ENCODE assay signal across 1 cellular context in genomic region chr18:6004119-6004518, GRCh38.
TF ChIP-seq lines count a peak whose summit lies in the region.

No MANE protein-coding gene starts in this region.

TF ChIP-seq in GM12878, 131 proteins besides CTCF, POLR2A, EP300 and RAD21 (continued from another document and continues in another):
- TF ChIP-seq IRF5 (IDR thresholded peaks at IDR 0.05; ENCODE audit: borderline replicate concordance) = no peak
- no peak for TF ChIP-seq RCOR1 (conservative IDR thresholded peaks at IDR 0.05; ENCODE audit: low read depth, low read length)
- peak; percentile 75 for TF ChIP-seq RUNX3 (IDR thresholded peaks at IDR 0.05; ENCODE audit: low read length)
- TF ChIP-seq FOXM1 (IDR thresholded peaks at IDR 0.05; ENCODE audit: low read depth, low read length) = no peak
- peak; percentile 25; the same call in 1 of the 2 replicates for TF ChIP-seq PML (IDR thresholded peaks at IDR 0.05; ENCODE audit: low read length)
- no peak for TF ChIP-seq ZNF207 (IDR thresholded peaks at IDR 0.05; ENCODE audit: borderline replicate concordance)
- TF ChIP-seq CBX5 (IDR thresholded peaks at IDR 0.05; ENCODE audit: low read depth) = no peak
- TF ChIP-seq BMI1 (IDR thresholded peaks at IDR 0.05; ENCODE audit: borderline replicate concordance) = 0 out of 2 replicates have a peak, but pooled peaks have one; percentile 43
- TF ChIP-seq STAT1 (conservative IDR thresholded peaks at IDR 0.05) = no peak
- TF ChIP-seq IRF4 (IDR thresholded peaks at IDR 0.05; ENCODE audit: low read depth, low read length) = peak; percentile 75
- no peak for TF ChIP-seq TAF1 (IDR thresholded peaks at IDR 0.05; ENCODE audit: borderline replicate concordance, low read depth, low read length)
- TF ChIP-seq BHLHE40 (IDR thresholded peaks at IDR 0.05; ENCODE audit: borderline replicate concordance in 1 of 2, low read depth in 2 of 2, low read length in 1 of 2) = no peak
- TF ChIP-seq SREBF1 (IDR thresholded peaks at IDR 0.05; ENCODE audit: low read length) = no peak
- no peak for TF ChIP-seq USF2 (IDR thresholded peaks at IDR 0.05; ENCODE audit: borderline replicate concordance, low read depth, low read length)
- no peak for TF ChIP-seq IRF3 (IDR thresholded peaks at IDR 0.05)
- no peak for TF ChIP-seq BACH1 (IDR thresholded peaks at IDR 0.05; ENCODE audit: borderline replicate concordance)
- no peak for TF ChIP-seq NBN (IDR thresholded peaks at IDR 0.05)
- no peak for TF ChIP-seq ATF7 (IDR thresholded peaks at IDR 0.05; ENCODE audit: low read depth)
- no peak for TF ChIP-seq MTA2 (IDR thresholded peaks at IDR 0.05; ENCODE audit: low read depth)
- TF ChIP-seq RELB (IDR thresholded peaks at IDR 0.05; ENCODE audit: low read depth) = no peak
- TF ChIP-seq EED (IDR thresholded peaks at IDR 0.05; ENCODE audit: low read depth) = no peak
- peak; percentile 61; the same call in 1 of the 2 replicates for TF ChIP-seq GABPA (IDR thresholded peaks at IDR 0.05; ENCODE audit: low read depth)
- no peak for TF ChIP-seq ZBTB33 (IDR thresholded peaks at IDR 0.05)
- peak; percentile 65; the same call in 1 of the 2 replicates for TF ChIP-seq NFIC (IDR thresholded peaks at IDR 0.05; ENCODE audit: low read depth, low read length)
- TF ChIP-seq HDGF (IDR thresholded peaks at IDR 0.05) = no peak
- TF ChIP-seq E2F4 (IDR thresholded peaks at IDR 0.05; ENCODE audit: low read depth, low read length) = no peak
- no peak for TF ChIP-seq SREBF2 (IDR thresholded peaks at IDR 0.05; ENCODE audit: low read length)
- TF ChIP-seq ZNF622 (IDR thresholded peaks at IDR 0.05) = no peak
- TF ChIP-seq PRDM15 (CRISPR knock-in tag; IDR thresholded peaks at IDR 0.05) = no peak
- TF ChIP-seq CREM (IDR thresholded peaks at IDR 0.05; ENCODE audit: low read depth) = peak; percentile 46; the same call in 1 of the 2 replicates
- TF ChIP-seq ZBED1 (IDR thresholded peaks at IDR 0.05; ENCODE audit: borderline replicate concordance) = no peak; the same call in 1 of the 2 replicates
- no peak for TF ChIP-seq STAT3 (IDR thresholded peaks at IDR 0.05; ENCODE audit: low read depth, low read length)
- TF ChIP-seq EZH2 (IDR thresholded peaks at IDR 0.05; ENCODE audit: borderline replicate concordance, control insufficient read depth, low read depth, low read length) = no peak
- no peak for TF ChIP-seq SP1 (IDR thresholded peaks at IDR 0.05; ENCODE audit: low read depth, low read length)
- TF ChIP-seq PAX5 (IDR thresholded peaks at IDR 0.05; ENCODE audit: borderline replicate concordance, low read depth, low read length) = no peak
- TF ChIP-seq ZNF24 (IDR thresholded peaks at IDR 0.05) = no peak
- TF ChIP-seq BRCA1 (IDR thresholded peaks at IDR 0.05; ENCODE audit: low read depth, low read length) = no peak
- TF ChIP-seq RBBP5 (conservative IDR thresholded peaks at IDR 0.05) = no peak
- TF ChIP-seq BCL11A (IDR thresholded peaks at IDR 0.05; ENCODE audit: low read depth, low read length) = peak; percentile 65
- TF ChIP-seq USF1 (IDR thresholded peaks at IDR 0.05; ENCODE audit: borderline replicate concordance, extremely low read length, insufficient read depth, low read depth, low read length) = no peak
- no peak for TF ChIP-seq SUZ12 (IDR thresholded peaks at IDR 0.05; ENCODE audit: unreplicated experiment)
- TF ChIP-seq CBX3 (IDR thresholded peaks at IDR 0.05; ENCODE audit: borderline replicate concordance, low read depth) = no peak
- TF ChIP-seq TCF7 (IDR thresholded peaks at IDR 0.05; ENCODE audit: borderline replicate concordance) = no peak
- TF ChIP-seq ZBTB4 (CRISPR knock-in tag; IDR thresholded peaks at IDR 0.05) = no peak
- no peak for TF ChIP-seq JUND (IDR thresholded peaks at IDR 0.05; ENCODE audit: low read depth, low read length)
- no peak for TF ChIP-seq SIX5 (IDR thresholded peaks at IDR 0.05; ENCODE audit: low read depth, low read length, severe bottlenecking)
- 0 out of 2 replicates have a peak, but pooled peaks have one; percentile 20 for TF ChIP-seq MEF2A (IDR thresholded peaks at IDR 0.05; ENCODE audit: insufficient read depth, low read depth, low read length)
- peak; percentile 11 for TF ChIP-seq SKIL (IDR thresholded peaks at IDR 0.05; ENCODE audit: low read depth, poor library complexity, severe bottlenecking)
- TF ChIP-seq PAX8 (IDR thresholded peaks at IDR 0.05) = no peak
